ENCODE assay signal across 3 cellular contexts in the genomic region with DNA sequence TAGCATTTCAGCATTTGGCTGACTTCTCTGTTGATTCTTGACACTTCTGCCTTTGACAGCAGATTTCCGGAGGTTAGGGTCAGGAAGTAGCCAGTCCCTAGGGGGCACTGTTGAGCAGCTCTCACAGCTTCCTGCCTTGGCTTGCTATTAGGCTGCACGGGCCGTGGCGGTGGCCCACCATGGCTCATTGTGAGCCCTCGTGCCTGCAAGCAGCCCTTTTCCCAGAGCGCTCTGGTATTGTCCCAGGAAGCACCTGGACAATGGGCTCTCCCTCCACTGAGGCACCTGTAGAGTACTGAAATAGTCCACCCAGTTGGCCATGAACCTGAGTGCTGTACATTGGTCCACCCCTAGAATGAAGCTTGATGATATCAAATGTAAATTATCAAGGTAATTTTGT.
A peak's percentile ranks its signal among the peaks of the same experiment; 100 is the strongest.
TF ChIP-seq lines count a peak whose summit lies in the region.

No MANE protein-coding gene starts in this region.

TF ChIP-seq in HEK293T, 16 proteins besides CTCF, POLR2A, EP300 and RAD21 (continued from another document):
- TF ChIP-seq, protein P1, sequence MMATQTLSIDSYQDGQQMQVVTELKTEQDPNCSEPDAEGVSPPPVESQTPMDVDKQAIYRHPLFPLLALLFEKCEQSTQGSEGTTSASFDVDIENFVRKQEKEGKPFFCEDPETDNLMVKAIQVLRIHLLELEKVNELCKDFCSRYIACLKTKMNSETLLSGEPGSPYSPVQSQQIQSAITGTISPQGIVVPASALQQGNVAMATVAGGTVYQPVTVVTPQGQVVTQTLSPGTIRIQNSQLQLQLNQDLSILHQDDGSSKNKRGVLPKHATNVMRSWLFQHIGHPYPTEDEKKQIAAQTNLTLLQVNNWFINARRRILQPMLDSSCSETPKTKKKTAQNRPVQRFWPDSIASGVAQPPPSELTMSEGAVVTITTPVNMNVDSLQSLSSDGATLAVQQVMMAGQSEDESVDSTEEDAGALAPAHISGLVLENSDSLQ (IDR thresholded peaks at IDR 0.05): no peak
- no peak for TF ChIP-seq SP1 (IDR thresholded peaks at IDR 0.05)
- no peak for TF ChIP-seq FOXM1 (IDR thresholded peaks at IDR 0.05; ENCODE audit: borderline replicate concordance)
- no peak for TF ChIP-seq TARDBP (IDR thresholded peaks at IDR 0.05)
- no peak for TF ChIP-seq BHLHE40 (IDR thresholded peaks at IDR 0.05; ENCODE audit: borderline replicate concordance)
- no peak for TF ChIP-seq ELF4 (IDR thresholded peaks at IDR 0.05)
- no peak for TF ChIP-seq CTBP1 (IDR thresholded peaks at IDR 0.05; ENCODE audit: borderline replicate concordance)

TF ChIP-seq in K562, 482 proteins besides CTCF, POLR2A, EP300 and RAD21 (continued from another document):
- TF ChIP-seq ETV5 (CRISPR knock-in tag; IDR thresholded peaks at IDR 0.05; ENCODE audit: low read depth): peak; percentile 54; the same call in 1 of the 2 replicates
- no peak for TF ChIP-seq GABPB2 (CRISPR knock-in tag; conservative IDR thresholded peaks at IDR 0.05)
- TF ChIP-seq SETDB1 (IDR thresholded peaks at IDR 0.05; ENCODE audit: low read length): no peak
- TF ChIP-seq ASH1L (IDR thresholded peaks at IDR 0.05; ENCODE audit: borderline replicate concordance, low read depth, partially characterized antibody): no peak
- TF ChIP-seq EZH2 (IDR thresholded peaks at IDR 0.05; ENCODE audit: borderline replicate concordance, low read depth, low read length): no peak
- TF ChIP-seq, protein P2, sequence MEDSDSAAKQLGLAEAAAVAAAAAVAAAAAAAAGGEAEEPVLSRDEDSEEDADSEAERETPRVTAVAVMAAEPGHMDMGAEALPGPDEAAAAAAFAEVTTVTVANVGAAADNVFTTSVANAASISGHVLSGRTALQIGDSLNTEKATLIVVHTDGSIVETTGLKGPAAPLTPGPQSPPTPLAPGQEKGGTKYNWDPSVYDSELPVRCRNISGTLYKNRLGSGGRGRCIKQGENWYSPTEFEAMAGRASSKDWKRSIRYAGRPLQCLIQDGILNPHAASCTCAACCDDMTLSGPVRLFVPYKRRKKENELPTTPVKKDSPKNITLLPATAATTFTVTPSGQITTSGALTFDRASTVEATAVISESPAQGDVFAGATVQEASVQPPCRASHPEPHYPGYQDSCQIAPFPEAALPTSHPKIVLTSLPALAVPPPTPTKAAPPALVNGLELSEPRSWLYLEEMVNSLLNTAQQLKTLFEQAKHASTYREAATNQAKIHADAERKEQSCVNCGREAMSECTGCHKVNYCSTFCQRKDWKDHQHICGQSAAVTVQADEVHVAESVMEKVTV (CRISPR knock-in tag; IDR thresholded peaks at IDR 0.05): peak; percentile 12; the same call in 1 of the 2 replicates
- TF ChIP-seq, protein P3, sequence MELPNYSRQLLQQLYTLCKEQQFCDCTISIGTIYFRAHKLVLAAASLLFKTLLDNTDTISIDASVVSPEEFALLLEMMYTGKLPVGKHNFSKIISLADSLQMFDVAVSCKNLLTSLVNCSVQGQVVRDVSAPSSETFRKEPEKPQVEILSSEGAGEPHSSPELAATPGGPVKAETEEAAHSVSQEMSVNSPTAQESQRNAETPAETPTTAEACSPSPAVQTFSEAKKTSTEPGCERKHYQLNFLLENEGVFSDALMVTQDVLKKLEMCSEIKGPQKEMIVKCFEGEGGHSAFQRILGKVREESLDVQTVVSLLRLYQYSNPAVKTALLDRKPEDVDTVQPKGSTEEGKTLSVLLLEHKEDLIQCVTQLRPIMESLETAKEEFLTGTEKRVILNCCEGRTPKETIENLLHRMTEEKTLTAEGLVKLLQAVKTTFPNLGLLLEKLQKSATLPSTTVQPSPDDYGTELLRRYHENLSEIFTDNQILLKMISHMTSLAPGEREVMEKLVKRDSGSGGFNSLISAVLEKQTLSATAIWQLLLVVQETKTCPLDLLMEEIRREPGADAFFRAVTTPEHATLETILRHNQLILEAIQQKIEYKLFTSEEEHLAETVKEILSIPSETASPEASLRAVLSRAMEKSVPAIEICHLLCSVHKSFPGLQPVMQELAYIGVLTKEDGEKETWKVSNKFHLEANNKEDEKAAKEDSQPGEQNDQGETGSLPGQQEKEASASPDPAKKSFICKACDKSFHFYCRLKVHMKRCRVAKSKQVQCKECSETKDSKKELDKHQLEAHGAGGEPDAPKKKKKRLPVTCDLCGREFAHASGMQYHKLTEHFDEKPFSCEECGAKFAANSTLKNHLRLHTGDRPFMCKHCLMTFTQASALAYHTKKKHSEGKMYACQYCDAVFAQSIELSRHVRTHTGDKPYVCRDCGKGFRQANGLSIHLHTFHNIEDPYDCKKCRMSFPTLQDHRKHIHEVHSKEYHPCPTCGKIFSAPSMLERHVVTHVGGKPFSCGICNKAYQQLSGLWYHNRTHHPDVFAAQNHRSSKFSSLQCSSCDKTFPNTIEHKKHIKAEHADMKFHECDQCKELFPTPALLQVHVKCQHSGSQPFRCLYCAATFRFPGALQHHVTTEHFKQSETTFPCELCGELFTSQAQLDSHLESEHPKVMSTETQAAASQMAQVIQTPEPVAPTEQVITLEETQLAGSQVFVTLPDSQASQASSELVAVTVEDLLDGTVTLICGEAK (IDR thresholded peaks at IDR 0.05): no peak
- TF ChIP-seq, protein P3 (CRISPR knock-in tag; IDR thresholded peaks at IDR 0.05): no peak
- TF ChIP-seq SPI1 (IDR thresholded peaks at IDR 0.05; ENCODE audit: borderline replicate concordance, low read depth, low read length): 0 out of 2 replicates have a peak, but pooled peaks have one; percentile 7
- TF ChIP-seq, protein P4, sequence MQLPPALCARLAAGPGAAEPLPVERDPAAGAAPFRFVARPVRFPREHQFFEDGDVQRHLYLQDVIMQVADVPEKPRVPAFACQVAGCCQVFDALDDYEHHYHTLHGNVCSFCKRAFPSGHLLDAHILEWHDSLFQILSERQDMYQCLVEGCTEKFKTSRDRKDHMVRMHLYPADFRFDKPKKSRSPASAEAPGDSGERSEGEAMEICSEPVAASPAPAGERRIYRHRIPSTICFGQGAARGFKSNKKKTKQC (CRISPR knock-in tag; IDR thresholded peaks at IDR 0.05): no peak

TF ChIP-seq in liver, 16 proteins besides CTCF, POLR2A, EP300 and RAD21:
- TF ChIP-seq, protein P5, sequence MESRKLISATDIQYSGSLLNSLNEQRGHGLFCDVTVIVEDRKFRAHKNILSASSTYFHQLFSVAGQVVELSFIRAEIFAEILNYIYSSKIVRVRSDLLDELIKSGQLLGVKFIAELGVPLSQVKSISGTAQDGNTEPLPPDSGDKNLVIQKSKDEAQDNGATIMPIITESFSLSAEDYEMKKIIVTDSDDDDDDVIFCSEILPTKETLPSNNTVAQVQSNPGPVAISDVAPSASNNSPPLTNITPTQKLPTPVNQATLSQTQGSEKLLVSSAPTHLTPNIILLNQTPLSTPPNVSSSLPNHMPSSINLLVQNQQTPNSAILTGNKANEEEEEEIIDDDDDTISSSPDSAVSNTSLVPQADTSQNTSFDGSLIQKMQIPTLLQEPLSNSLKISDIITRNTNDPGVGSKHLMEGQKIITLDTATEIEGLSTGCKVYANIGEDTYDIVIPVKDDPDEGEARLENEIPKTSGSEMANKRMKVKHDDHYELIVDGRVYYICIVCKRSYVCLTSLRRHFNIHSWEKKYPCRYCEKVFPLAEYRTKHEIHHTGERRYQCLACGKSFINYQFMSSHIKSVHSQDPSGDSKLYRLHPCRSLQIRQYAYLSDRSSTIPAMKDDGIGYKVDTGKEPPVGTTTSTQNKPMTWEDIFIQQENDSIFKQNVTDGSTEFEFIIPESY (IDR thresholded peaks at IDR 0.05): no peak
- no peak for TF ChIP-seq TAF1 (conservative IDR thresholded peaks at IDR 0.05)
- no peak for TF ChIP-seq EGR1 (IDR thresholded peaks at IDR 0.05; ENCODE audit: low read depth in 2 of 2)
- TF ChIP-seq, protein P6, sequence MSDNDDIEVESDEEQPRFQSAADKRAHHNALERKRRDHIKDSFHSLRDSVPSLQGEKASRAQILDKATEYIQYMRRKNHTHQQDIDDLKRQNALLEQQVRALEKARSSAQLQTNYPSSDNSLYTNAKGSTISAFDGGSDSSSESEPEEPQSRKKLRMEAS (IDR thresholded peaks at IDR 0.05): no peak
- TF ChIP-seq RXRA (IDR thresholded peaks at IDR 0.05): no peak
- no peak for TF ChIP-seq SP1 (IDR thresholded peaks at IDR 0.05)
